21 cellular contexts compared by ENCODE assay signal in genomic region chr2:177529166-177529565, GRCh38.
DNase-seq lines count a peak whose midpoint lies in the region; ATAC-seq and TF ChIP-seq lines count a peak whose summit lies in the region.
"Had no signal": no experiment of that assay in that cellular context is flagged by ENCODE, and none has a peak within 500 bp of the region (broad histone marks: within the 10 kb centered on the region; RNA-seq: fewer than 3 reads in every experiment).

No MANE protein-coding gene starts in this region.

- ATAC-seq in central memory CD8-positive, alpha-beta T cell (replicated peaks; ENCODE audit: extremely low read depth, poor library complexity, severe bottlenecking), result no peak
- ATAC-seq in GM18511 (IDR thresholded peaks at IDR 0.05; ENCODE audit: unreplicated experiment), result no peak
- ATAC-seq in GM19467 (IDR thresholded peaks at IDR 0.05; ENCODE audit: unreplicated experiment), result no peak
- ATAC-seq: GM12878, HepG2 had no signal

- no peak overlapping the region for H3K4me3 Mint-ChIP-seq in central memory CD8-positive, alpha-beta T cell
- no peak overlapping the region for H3K4me3 Mint-ChIP-seq in mesothelial cell of epicardium
- H3K4me3 Mint-ChIP-seq: CD4-positive, CD25-positive, alpha-beta regulatory T cell; CD8-positive, alpha-beta memory T cell; IgD-negative memory B cell had no signal

- peak; percentile 19 for DNase-seq in NCI-H446 treated with DMSO at 0.1 percent for 48 hours (lab: John Stamatoyannopoulos, UW)
- DNase-seq in central memory CD8-positive, alpha-beta T cell (ENCODE audit: low spot score in 2 of 2), result no peak
- DNase-seq in mesothelial cell of epicardium (ENCODE audit: low spot score in 2 of 2, unreplicated experiment in 2 of 2), result no peak
- no peak for DNase-seq in NCI-H524 (lab: John Stamatoyannopoulos, UW)
- DNase-seq: ACHN; BE2C; C1 segment of cervical spinal cord; CD4-positive, CD25-positive, alpha-beta regulatory T cell; CD8-positive, alpha-beta memory T cell; COR-L47; DMS153; DMS79; GF-D8; GOT3; H7; KBM-7 had no signal

- no peak for TF ChIP-seq CTCF in mesothelial cell of epicardium (IDR thresholded peaks at IDR 0.05; ENCODE audit: unreplicated experiment)

- H3K9me3 Mint-ChIP-seq in central memory CD8-positive, alpha-beta T cell, result no peaks in the 10 kb centered on the region
- no peaks in the 10 kb centered on the region for H3K9me3 Mint-ChIP-seq in mesothelial cell of epicardium
- H3K9me3 Mint-ChIP-seq: CD4-positive, CD25-positive, alpha-beta regulatory T cell; CD8-positive, alpha-beta memory T cell; IgD-negative memory B cell had no signal

- H3K27me3 Mint-ChIP-seq in central memory CD8-positive, alpha-beta T cell, result no peaks in the 10 kb centered on the region
- H3K27me3 Mint-ChIP-seq in mesothelial cell of epicardium (ENCODE audit: low read depth), result no peaks in the 10 kb centered on the region
- H3K27me3 Mint-ChIP-seq: CD4-positive, CD25-positive, alpha-beta regulatory T cell; CD8-positive, alpha-beta memory T cell; IgD-negative memory B cell had no signal

- no peaks in the 10 kb centered on the region for H3K4me1 Mint-ChIP-seq in central memory CD8-positive, alpha-beta T cell
- H3K4me1 Mint-ChIP-seq in mesothelial cell of epicardium, result peaks cover 30% of the 10 kb centered on the region
- H3K4me1 Mint-ChIP-seq: CD8-positive, alpha-beta memory T cell; IgD-negative memory B cell had no signal

- H3K36me3 Mint-ChIP-seq in central memory CD8-positive, alpha-beta T cell (ENCODE audit: insufficient read depth), result peaks cover 6% of the 10 kb centered on the region
- peaks cover 11% of the 10 kb centered on the region for H3K36me3 Mint-ChIP-seq in mesothelial cell of epicardium

- peak overlapping the region; percentile 61 for H3K27ac Mint-ChIP-seq in central memory CD8-positive, alpha-beta T cell (ENCODE audit: low read depth)
- peak overlapping the region; percentile 43 for H3K27ac Mint-ChIP-seq in mesothelial cell of epicardium
- H3K27ac Mint-ChIP-seq: CD4-positive, CD25-positive, alpha-beta regulatory T cell; IgD-negative memory B cell had no signal
